ENCODE assay signal across 8 cellular contexts in the genomic region with DNA sequence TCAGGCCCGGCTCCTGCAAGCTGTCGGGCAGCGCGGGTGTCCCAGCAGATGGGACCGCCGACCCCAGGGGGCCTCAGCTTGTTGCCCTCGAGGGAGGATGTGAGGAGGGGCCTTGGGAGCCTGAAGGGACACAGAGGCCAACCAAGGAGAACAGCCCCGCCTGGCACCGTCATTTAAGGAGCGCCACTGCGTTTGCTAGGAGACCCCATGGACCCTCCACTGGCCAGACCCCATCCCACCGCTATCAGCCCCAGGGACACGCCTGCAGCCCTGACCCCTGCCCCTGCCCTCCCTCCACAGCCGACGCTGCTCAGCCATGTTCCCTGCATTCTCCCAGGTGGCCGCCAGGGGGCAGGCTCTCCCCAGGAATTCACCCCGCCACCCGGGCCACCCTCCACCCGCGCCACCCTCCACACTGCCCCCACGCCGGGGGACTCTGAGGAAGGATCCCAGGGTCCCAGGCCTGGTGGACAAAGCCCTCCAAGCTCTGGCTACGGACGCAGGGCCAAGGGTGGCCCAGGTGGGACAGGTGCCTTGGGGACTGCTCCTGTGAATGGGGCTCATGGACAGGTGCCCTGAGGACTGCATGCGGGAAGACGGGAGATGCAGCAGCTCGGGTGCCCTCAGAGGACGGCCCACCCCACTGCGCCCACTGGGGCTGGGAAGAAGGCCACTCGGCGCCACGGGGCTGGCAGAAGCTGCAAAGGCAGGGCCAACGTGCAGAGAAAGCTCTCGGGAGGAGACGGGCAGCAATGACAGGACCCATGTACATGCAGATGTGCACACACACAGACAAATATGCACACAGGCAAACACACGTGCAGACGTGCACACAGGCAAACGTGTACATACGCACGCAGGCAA. TPM values are rescaled to one million over a fixed set of nuclear protein-coding genes. Genes with fewer than 3 reads are reported as not detected.
DNase-seq lines count a peak whose midpoint lies in the region; ATAC-seq and TF ChIP-seq lines count a peak whose summit lies in the region.

No MANE protein-coding gene starts in this region.

- CTCF ChIA-PET in RWPE1 (lab: Yijun Ruan, JAX) = interaction anchor here (0.6 to 1.5 kb wide), 6 partner anchors 9 to 225 kb away, joined by 3 to 6 read pairs (median 4); partner anchors contain the start of gene TJP3

- intact Hi-C loops in Right ventricle myocardium inferior (cut with DNase I) = loop anchor here (2.0 kb wide), 1 partner anchor 35 kb away; the partner anchor contains the start of gene PIP5K1C

- POLR2A ChIA-PET in RWPE1 (lab: Yijun Ruan, JAX; ENCODE audit: low non-redundant PET) = no interaction called here

- peak; percentile 49 for ATAC-seq in Right ventricle myocardium inferior

- peak; percentile 90 for TF ChIP-seq CTCF in RWPE1 (conservative IDR thresholded peaks at IDR 0.05; ENCODE audit: low read depth)

- DNase-seq in NK-92 treated with Interleukin-12 subunit alpha and Interleukin-12 subunit beta, amount 100 ng/mL, for 24 hours (lab: John Stamatoyannopoulos, UW) = peak; percentile 27
- DNase-seq in NK-92 (lab: John Stamatoyannopoulos, UW; ENCODE audit: unreplicated experiment) (no peak), RWPE1 (ENCODE audit: low spot score) (peak; percentile 62), activated gamma-delta T cell treated with Interleukin-2 at 50 U/mL for 16 hours (peak; percentile 79), Right ventricle myocardium inferior (ENCODE audit: missing footprints) (peak; percentile 85), retina (peak; percentile 84), NCI-H1694 treated with DMSO at 0.1 percent for 48 hours (lab: John Stamatoyannopoulos, UW) (no peak), NCI-H1092 treated with DMSO at 0.1 percent for 48 hours (lab: John Stamatoyannopoulos, UW) (no peak)

- no peak overlapping the region for H3K27ac ChIP-seq in RWPE1

RNA-seq across cellular contexts. Expression of gene PIP5K1C, which starts 34.4 kb away (rescaled TPM):
- total RNA-seq in Right ventricle myocardium inferior = 34.7 TPM

RNA-seq across cellular contexts. Expression of gene CACTIN, which starts 39.3 kb away (rescaled TPM):
- total RNA-seq in Right ventricle myocardium inferior = 12.6 TPM

RNA-seq across cellular contexts. Expression of gene TJP3, which starts 42.3 kb away (rescaled TPM):
- total RNA-seq in Right ventricle myocardium inferior = 0.62 TPM

RNA-seq across cellular contexts. Expression of gene TBXA2R, which starts 59.2 kb away (rescaled TPM):
- total RNA-seq in Right ventricle myocardium inferior = 4.1 TPM

Comparison
In these comparisons a context has a peak if more than half of its experiments do, and no peak if none do; other contexts are left out.
1. DNase-seq: peak in NK-92 treated with Interleukin-12 subunit alpha and Interleukin-12 subunit beta, amount 100 ng/mL, for 24 hours (single experiment), RWPE1 (single experiment), activated gamma-delta T cell treated with Interleukin-2 at 50 U/mL for 16 hours (single experiment), Right ventricle myocardium inferior (single experiment) and retina (single experiment); none in NK-92 (single experiment), NCI-H1694 treated with DMSO at 0.1 percent for 48 hours (single experiment) and NCI-H1092 treated with DMSO at 0.1 percent for 48 hours (single experiment).